Comparison of ENCODE assay signal across 1 cellular context in the genomic region with DNA sequence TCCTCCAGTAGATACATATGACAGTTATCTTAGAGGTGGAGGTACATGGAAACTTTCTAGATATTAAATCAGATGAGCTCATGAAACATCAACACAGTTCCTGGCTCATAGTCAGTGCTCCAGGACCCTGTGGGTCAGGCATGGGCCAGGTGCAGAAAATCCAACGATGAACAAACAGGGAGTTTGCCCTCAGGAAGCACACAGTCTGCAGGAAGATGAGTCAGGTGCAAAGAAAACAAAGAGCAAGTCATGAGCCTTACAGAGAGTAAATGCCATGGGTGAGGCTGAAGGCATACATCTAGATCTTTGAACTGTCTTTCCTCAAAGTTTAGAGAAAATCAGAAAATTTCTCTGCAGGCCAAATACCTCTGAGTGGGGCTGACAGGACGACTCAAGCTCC.
TF ChIP-seq lines count a peak whose summit lies in the region.

No MANE protein-coding gene starts in this region.

TF ChIP-seq in HepG2, 621 proteins besides CTCF, POLR2A, EP300 and RAD21 (continued from another document and continues in another):
- no peak for TF ChIP-seq ZNF530 (CRISPR knock-in tag; IDR thresholded peaks at IDR 0.05; ENCODE audit: low read depth)
- TF ChIP-seq SMAD3 (CRISPR knock-in tag; IDR thresholded peaks at IDR 0.05) = no peak
- TF ChIP-seq, protein P1, sequence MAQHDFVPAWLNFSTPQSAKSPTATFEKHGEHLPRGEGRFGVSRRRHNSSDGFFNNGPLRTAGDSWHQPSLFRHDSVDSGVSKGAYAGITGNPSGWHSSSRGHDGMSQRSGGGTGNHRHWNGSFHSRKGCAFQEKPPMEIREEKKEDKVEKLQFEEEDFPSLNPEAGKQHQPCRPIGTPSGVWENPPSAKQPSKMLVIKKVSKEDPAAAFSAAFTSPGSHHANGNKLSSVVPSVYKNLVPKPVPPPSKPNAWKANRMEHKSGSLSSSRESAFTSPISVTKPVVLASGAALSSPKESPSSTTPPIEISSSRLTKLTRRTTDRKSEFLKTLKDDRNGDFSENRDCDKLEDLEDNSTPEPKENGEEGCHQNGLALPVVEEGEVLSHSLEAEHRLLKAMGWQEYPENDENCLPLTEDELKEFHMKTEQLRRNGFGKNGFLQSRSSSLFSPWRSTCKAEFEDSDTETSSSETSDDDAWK (CRISPR knock-in tag; IDR thresholded peaks at IDR 0.05) = no peak
- TF ChIP-seq, protein P2, sequence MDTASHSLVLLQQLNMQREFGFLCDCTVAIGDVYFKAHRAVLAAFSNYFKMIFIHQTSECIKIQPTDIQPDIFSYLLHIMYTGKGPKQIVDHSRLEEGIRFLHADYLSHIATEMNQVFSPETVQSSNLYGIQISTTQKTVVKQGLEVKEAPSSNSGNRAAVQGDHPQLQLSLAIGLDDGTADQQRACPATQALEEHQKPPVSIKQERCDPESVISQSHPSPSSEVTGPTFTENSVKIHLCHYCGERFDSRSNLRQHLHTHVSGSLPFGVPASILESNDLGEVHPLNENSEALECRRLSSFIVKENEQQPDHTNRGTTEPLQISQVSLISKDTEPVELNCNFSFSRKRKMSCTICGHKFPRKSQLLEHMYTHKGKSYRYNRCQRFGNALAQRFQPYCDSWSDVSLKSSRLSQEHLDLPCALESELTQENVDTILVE (CRISPR knock-in tag; IDR thresholded peaks at IDR 0.05) = no peak
- TF ChIP-seq SALL1 (CRISPR knock-in tag; IDR thresholded peaks at IDR 0.05) = peak; percentile 58
- no peak for TF ChIP-seq ZNF510 (CRISPR knock-in tag; IDR thresholded peaks at IDR 0.05; ENCODE audit: low read depth)
- no peak for TF ChIP-seq MXD4 (CRISPR knock-in tag; IDR thresholded peaks at IDR 0.05)
- TF ChIP-seq, protein P3, sequence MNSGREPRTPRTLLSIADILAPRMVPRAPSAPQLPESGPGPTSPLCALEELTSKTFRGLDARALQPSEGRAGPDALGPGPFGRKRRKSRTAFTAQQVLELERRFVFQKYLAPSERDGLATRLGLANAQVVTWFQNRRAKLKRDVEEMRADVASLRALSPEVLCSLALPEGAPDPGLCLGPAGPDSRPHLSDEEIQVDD (CRISPR knock-in tag; IDR thresholded peaks at IDR 0.05; ENCODE audit: borderline replicate concordance) = no peak
- TF ChIP-seq CENPX (CRISPR knock-in tag; IDR thresholded peaks at IDR 0.05) = no peak
- TF ChIP-seq ZNF225 (CRISPR knock-in tag; IDR thresholded peaks at IDR 0.05) = no peak
- TF ChIP-seq, protein P4, sequence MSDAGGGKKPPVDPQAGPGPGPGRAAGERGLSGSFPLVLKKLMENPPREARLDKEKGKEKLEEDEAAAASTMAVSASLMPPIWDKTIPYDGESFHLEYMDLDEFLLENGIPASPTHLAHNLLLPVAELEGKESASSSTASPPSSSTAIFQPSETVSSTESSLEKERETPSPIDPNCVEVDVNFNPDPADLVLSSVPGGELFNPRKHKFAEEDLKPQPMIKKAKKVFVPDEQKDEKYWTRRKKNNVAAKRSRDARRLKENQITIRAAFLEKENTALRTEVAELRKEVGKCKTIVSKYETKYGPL (CRISPR knock-in tag; IDR thresholded peaks at IDR 0.05) = no peak
- 0 out of 2 replicates have a peak, but pooled peaks have one; percentile 25 for TF ChIP-seq KDM1A (CRISPR knock-in tag; IDR thresholded peaks at IDR 0.05)
- TF ChIP-seq SMAD1 (CRISPR knock-in tag; IDR thresholded peaks at IDR 0.05; ENCODE audit: borderline replicate concordance, low read depth) = no peak
- TF ChIP-seq HES4 (CRISPR knock-in tag; IDR thresholded peaks at IDR 0.05; ENCODE audit: borderline replicate concordance) = no peak
- TF ChIP-seq SRF (IDR thresholded peaks at IDR 0.05; ENCODE audit: low read depth, low read length) = no peak
- peak; percentile 52 for TF ChIP-seq HNF4A (CRISPR knock-in tag; IDR thresholded peaks at IDR 0.05)
- no peak for TF ChIP-seq ZNF878 (CRISPR knock-in tag; IDR thresholded peaks at IDR 0.05)
- TF ChIP-seq, protein P5, sequence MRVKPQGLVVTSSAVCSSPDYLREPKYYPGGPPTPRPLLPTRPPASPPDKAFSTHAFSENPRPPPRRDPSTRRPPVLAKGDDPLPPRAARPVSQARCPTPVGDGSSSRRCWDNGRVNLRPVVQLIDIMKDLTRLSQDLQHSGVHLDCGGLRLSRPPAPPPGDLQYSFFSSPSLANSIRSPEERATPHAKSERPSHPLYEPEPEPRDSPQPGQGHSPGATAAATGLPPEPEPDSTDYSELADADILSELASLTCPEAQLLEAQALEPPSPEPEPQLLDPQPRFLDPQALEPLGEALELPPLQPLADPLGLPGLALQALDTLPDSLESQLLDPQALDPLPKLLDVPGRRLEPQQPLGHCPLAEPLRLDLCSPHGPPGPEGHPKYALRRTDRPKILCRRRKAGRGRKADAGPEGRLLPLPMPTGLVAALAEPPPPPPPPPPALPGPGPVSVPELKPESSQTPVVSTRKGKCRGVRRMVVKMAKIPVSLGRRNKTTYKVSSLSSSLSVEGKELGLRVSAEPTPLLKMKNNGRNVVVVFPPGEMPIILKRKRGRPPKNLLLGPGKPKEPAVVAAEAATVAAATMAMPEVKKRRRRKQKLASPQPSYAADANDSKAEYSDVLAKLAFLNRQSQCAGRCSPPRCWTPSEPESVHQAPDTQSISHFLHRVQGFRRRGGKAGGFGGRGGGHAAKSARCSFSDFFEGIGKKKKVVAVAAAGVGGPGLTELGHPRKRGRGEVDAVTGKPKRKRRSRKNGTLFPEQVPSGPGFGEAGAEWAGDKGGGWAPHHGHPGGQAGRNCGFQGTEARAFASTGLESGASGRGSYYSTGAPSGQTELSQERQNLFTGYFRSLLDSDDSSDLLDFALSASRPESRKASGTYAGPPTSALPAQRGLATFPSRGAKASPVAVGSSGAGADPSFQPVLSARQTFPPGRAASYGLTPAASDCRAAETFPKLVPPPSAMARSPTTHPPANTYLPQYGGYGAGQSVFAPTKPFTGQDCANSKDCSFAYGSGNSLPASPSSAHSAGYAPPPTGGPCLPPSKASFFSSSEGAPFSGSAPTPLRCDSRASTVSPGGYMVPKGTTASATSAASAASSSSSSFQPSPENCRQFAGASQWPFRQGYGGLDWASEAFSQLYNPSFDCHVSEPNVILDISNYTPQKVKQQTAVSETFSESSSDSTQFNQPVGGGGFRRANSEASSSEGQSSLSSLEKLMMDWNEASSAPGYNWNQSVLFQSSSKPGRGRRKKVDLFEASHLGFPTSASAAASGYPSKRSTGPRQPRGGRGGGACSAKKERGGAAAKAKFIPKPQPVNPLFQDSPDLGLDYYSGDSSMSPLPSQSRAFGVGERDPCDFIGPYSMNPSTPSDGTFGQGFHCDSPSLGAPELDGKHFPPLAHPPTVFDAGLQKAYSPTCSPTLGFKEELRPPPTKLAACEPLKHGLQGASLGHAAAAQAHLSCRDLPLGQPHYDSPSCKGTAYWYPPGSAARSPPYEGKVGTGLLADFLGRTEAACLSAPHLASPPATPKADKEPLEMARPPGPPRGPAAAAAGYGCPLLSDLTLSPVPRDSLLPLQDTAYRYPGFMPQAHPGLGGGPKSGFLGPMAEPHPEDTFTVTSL (CRISPR knock-in tag; IDR thresholded peaks at IDR 0.05; ENCODE audit: borderline replicate concordance) = peak; percentile 43; the same call in 1 of the 2 replicates
- TF ChIP-seq ZNF235 (CRISPR knock-in tag; IDR thresholded peaks at IDR 0.05; ENCODE audit: borderline replicate concordance) = no peak
- TF ChIP-seq, protein P6, sequence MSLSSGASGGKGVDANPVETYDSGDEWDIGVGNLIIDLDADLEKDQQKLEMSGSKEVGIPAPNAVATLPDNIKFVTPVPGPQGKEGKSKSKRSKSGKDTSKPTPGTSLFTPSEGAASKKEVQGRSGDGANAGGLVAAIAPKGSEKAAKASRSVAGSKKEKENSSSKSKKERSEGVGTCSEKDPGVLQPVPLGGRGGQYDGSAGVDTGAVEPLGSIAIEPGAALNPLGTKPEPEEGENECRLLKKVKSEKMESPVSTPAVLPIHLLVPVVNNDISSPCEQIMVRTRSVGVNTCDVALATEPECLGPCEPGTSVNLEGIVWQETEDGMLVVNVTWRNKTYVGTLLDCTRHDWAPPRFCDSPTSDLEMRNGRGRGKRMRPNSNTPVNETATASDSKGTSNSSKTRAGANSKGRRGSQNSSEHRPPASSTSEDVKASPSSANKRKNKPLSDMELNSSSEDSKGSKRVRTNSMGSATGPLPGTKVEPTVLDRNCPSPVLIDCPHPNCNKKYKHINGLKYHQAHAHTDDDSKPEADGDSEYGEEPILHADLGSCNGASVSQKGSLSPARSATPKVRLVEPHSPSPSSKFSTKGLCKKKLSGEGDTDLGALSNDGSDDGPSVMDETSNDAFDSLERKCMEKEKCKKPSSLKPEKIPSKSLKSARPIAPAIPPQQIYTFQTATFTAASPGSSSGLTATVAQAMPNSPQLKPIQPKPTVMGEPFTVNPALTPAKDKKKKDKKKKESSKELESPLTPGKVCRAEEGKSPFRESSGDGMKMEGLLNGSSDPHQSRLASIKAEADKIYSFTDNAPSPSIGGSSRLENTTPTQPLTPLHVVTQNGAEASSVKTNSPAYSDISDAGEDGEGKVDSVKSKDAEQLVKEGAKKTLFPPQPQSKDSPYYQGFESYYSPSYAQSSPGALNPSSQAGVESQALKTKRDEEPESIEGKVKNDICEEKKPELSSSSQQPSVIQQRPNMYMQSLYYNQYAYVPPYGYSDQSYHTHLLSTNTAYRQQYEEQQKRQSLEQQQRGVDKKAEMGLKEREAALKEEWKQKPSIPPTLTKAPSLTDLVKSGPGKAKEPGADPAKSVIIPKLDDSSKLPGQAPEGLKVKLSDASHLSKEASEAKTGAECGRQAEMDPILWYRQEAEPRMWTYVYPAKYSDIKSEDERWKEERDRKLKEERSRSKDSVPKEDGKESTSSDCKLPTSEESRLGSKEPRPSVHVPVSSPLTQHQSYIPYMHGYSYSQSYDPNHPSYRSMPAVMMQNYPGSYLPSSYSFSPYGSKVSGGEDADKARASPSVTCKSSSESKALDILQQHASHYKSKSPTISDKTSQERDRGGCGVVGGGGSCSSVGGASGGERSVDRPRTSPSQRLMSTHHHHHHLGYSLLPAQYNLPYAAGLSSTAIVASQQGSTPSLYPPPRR (CRISPR knock-in tag; IDR thresholded peaks at IDR 0.05; ENCODE audit: borderline replicate concordance) = no peak
- TF ChIP-seq MED8 (CRISPR knock-in tag; IDR thresholded peaks at IDR 0.05; ENCODE audit: insufficient replicate concordance) = no peak
- TF ChIP-seq BCL6 (CRISPR knock-in tag; IDR thresholded peaks at IDR 0.05) = 0 out of 2 replicates have a peak, but pooled peaks have one; percentile 19
- TF ChIP-seq ZFP41 (CRISPR knock-in tag; IDR thresholded peaks at IDR 0.05; ENCODE audit: borderline replicate concordance) = no peak
- TF ChIP-seq HNRNPH1 (optimal IDR thresholded peaks at IDR 0.05; ENCODE audit: low read depth, low read length) = no peak
- TF ChIP-seq HIVEP1 (CRISPR knock-in tag; IDR thresholded peaks at IDR 0.05) = no peak
- no peak for TF ChIP-seq ZNF776 (CRISPR knock-in tag; IDR thresholded peaks at IDR 0.05)
- TF ChIP-seq, protein P7, sequence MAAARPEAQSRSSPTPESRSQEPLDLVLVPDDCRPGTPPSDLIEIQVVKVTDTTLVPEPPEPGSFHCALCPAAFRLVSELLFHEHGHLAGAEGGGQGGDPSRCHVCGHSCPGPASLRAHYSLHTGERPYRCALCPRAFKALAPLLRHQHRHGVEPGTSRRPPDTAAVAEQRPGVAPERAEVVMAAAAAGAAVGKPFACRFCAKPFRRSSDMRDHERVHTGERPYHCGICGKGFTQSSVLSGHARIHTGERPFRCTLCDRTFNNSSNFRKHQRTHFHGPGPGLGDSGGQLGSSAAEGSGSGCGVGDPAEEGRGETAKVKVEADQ (CRISPR knock-in tag; IDR thresholded peaks at IDR 0.05; ENCODE audit: borderline replicate concordance) = no peak
- no peak for TF ChIP-seq ZNF577 (CRISPR knock-in tag; IDR thresholded peaks at IDR 0.05; ENCODE audit: borderline replicate concordance, low read depth)
- no peak for TF ChIP-seq RAD51 (IDR thresholded peaks at IDR 0.05; ENCODE audit: borderline replicate concordance)
- TF ChIP-seq MIER3 (CRISPR knock-in tag; IDR thresholded peaks at IDR 0.05; ENCODE audit: borderline replicate concordance) = no peak
- TF ChIP-seq IKZF1 (IDR thresholded peaks at IDR 0.05) = no peak
- TF ChIP-seq SYNCRIP (IDR thresholded peaks at IDR 0.05; ENCODE audit: insufficient read depth, low read depth, low read length) = no peak
- no peak for TF ChIP-seq ERF (CRISPR knock-in tag; IDR thresholded peaks at IDR 0.05)
- TF ChIP-seq CHCHD3 (CRISPR knock-in tag; IDR thresholded peaks at IDR 0.05) = no peak
- TF ChIP-seq GPN1 (CRISPR knock-in tag; IDR thresholded peaks at IDR 0.05; ENCODE audit: borderline replicate concordance) = no peak
- TF ChIP-seq, protein P8, sequence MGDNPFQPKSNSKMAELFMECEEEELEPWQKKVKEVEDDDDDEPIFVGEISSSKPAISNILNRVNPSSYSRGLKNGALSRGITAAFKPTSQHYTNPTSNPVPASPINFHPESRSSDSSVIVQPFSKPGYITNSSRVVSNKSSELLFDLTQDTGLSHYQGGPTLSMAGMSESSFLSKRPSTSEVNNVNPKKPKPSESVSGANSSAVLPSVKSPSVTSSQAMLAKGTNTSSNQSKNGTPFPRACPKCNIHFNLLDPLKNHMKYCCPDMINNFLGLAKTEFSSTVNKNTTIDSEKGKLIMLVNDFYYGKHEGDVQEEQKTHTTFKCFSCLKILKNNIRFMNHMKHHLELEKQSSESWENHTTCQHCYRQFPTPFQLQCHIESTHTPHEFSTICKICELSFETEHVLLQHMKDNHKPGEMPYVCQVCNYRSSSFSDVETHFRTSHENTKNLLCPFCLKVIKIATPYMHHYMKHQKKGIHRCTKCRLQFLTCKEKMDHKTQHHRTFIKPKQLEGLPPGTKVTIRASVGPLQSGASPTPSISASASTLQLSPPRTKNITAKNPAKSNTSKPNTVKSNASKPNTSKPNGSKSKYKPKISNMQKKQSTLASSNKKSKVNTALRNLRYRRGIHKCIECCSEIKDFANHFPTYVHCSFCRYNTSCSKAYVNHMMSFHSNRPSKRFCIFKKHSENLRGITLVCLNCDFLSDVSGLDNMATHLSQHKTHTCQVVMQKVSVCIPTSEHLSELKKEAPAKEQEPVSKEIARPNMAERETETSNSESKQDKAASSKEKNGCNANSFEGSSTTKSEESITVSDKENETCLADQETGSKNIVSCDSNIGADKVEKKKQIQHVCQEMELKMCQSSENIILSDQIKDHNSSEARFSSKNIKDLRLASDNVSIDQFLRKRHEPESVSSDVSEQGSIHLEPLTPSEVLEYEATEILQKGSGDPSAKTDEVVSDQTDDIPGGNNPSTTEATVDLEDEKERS (CRISPR knock-in tag; IDR thresholded peaks at IDR 0.05) = peak; percentile 83; the same call in 1 of the 2 replicates
- no peak for TF ChIP-seq PITX1 (CRISPR knock-in tag; IDR thresholded peaks at IDR 0.05)
- TF ChIP-seq ZNF224 (CRISPR knock-in tag; IDR thresholded peaks at IDR 0.05) = no peak
- TF ChIP-seq FOXK1 (CRISPR knock-in tag; IDR thresholded peaks at IDR 0.05; ENCODE audit: borderline replicate concordance, low read depth) = no peak
- TF ChIP-seq U2AF1 (optimal IDR thresholded peaks at IDR 0.05; ENCODE audit: low read depth, low read length) = no peak
- TF ChIP-seq ZNF432 (CRISPR knock-in tag; IDR thresholded peaks at IDR 0.05; ENCODE audit: borderline replicate concordance) = no peak
- TF ChIP-seq, protein P9, sequence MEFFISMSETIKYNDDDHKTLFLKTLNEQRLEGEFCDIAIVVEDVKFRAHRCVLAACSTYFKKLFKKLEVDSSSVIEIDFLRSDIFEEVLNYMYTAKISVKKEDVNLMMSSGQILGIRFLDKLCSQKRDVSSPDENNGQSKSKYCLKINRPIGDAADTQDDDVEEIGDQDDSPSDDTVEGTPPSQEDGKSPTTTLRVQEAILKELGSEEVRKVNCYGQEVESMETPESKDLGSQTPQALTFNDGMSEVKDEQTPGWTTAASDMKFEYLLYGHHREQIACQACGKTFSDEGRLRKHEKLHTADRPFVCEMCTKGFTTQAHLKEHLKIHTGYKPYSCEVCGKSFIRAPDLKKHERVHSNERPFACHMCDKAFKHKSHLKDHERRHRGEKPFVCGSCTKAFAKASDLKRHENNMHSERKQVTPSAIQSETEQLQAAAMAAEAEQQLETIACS (CRISPR knock-in tag; IDR thresholded peaks at IDR 0.05) = no peak
- no peak for TF ChIP-seq RORA (CRISPR knock-in tag; IDR thresholded peaks at IDR 0.05)
- no peak for TF ChIP-seq RFXANK (CRISPR knock-in tag; IDR thresholded peaks at IDR 0.05)
- TF ChIP-seq HMG20A (CRISPR knock-in tag; IDR thresholded peaks at IDR 0.05; ENCODE audit: borderline replicate concordance) = no peak
- TF ChIP-seq ZNF205 (CRISPR knock-in tag; IDR thresholded peaks at IDR 0.05) = no peak
